1 cellular context compared by ENCODE assay signal in genomic region chr11:67055812-67056211, GRCh38.
TF ChIP-seq lines count a peak whose summit lies in the region.

No MANE protein-coding gene starts in this region.

TF ChIP-seq in HepG2, 621 proteins besides CTCF, POLR2A, EP300 and RAD21 (continued from another document):
- TF ChIP-seq HOMEZ (CRISPR knock-in tag; IDR thresholded peaks at IDR 0.05; ENCODE audit: low read depth) (no peak), ZNF446 (CRISPR knock-in tag; IDR thresholded peaks at IDR 0.05) (no peak), TCF7L2 (IDR thresholded peaks at IDR 0.05; ENCODE audit: low read depth, low read length) (no peak), ZNF263 (CRISPR knock-in tag; IDR thresholded peaks at IDR 0.05) (peak; percentile 79; the same call in 1 of the 2 replicates), ZNF234 (CRISPR knock-in tag; conservative IDR thresholded peaks at IDR 0.05) (no peak), ZNF142 (CRISPR knock-in tag; IDR thresholded peaks at IDR 0.05) (no peak), HBP1 (CRISPR knock-in tag; IDR thresholded peaks at IDR 0.05; ENCODE audit: low read depth) (no peak), HNRNPH1 (optimal IDR thresholded peaks at IDR 0.05; ENCODE audit: low read depth, low read length) (no peak), ZNF30 (CRISPR knock-in tag; IDR thresholded peaks at IDR 0.05) (no peak), RXRB (CRISPR knock-in tag; IDR thresholded peaks at IDR 0.05; ENCODE audit: borderline replicate concordance) (no peak), ZNF576 (CRISPR knock-in tag; IDR thresholded peaks at IDR 0.05) (no peak), ZNF660 (CRISPR knock-in tag; IDR thresholded peaks at IDR 0.05; ENCODE audit: borderline replicate concordance, low read depth) (no peak), KLF13 (CRISPR knock-in tag; IDR thresholded peaks at IDR 0.05) (no peak), HNF4G (IDR thresholded peaks at IDR 0.05; ENCODE audit: borderline replicate concordance, low read depth, low read length) (no peak), HNF4G (CRISPR knock-in tag; IDR thresholded peaks at IDR 0.05; ENCODE audit: borderline replicate concordance, low read depth) (no peak), MXI1 (IDR thresholded peaks at IDR 0.05; ENCODE audit: borderline replicate concordance, low read depth, low read length) (no peak)
